Comparison of ENCODE assay signal across 14 cellular contexts in genomic region chr6:165244524-165245247, GRCh38.
"Had no signal": no experiment of that assay in that cellular context is flagged by ENCODE, and none has a peak within 500 bp of the region (broad histone marks: within the 10 kb centered on the region; RNA-seq: fewer than 3 reads in every experiment).

No MANE protein-coding gene starts in this region.

- H3K79me2 ChIP-seq: hepatocyte had no signal

- H3K27ac Mint-ChIP-seq: activated naive CD4-positive, alpha-beta T cell treated with anti-CD3 and anti-CD28 coated beads for 36 hours; activated naive CD8-positive, alpha-beta T cell treated with anti-CD3 and anti-CD28 coated beads, Interleukin-2, amount 50 U/mL, for 24 hours; activated T-helper 17 cell treated with anti-CD3 and anti-CD28 coated beads, Interleukin-2, amount 50 U/mL, for 72 hours; memory B cell; natural killer cell had no signal

- ATAC-seq: activated naive CD8-positive, alpha-beta T cell treated with anti-CD3 and anti-CD28 coated beads, Interleukin-2, amount 50 U/mL, for 24 hours; activated T-helper 17 cell treated with anti-CD3 and anti-CD28 coated beads, Interleukin-2, amount 50 U/mL, for 72 hours; natural killer cell had no signal

- FAIRE-seq: kidney had no signal

- H3K36me3 ChIP-seq: left lung had no signal

- H3K4me2 ChIP-seq: hepatocyte had no signal

- H3K4me1 ChIP-seq: left lung had no signal

- H3K36me3 Mint-ChIP-seq: memory B cell, natural killer cell had no signal

- H3K27me3 Mint-ChIP-seq: activated naive CD8-positive, alpha-beta T cell treated with anti-CD3 and anti-CD28 coated beads, Interleukin-2, amount 50 U/mL, for 24 hours; activated T-helper 17 cell treated with anti-CD3 and anti-CD28 coated beads, Interleukin-2, amount 50 U/mL, for 72 hours; memory B cell had no signal

- H3K9me3 ChIP-seq: left lung had no signal

- H2AFZ ChIP-seq: hepatocyte had no signal

- H3K9me3 Mint-ChIP-seq: activated T-helper 17 cell treated with anti-CD3 and anti-CD28 coated beads, Interleukin-2, amount 50 U/mL, for 72 hours had no signal

- H3K4me1 Mint-ChIP-seq: activated naive CD8-positive, alpha-beta T cell treated with anti-CD3 and anti-CD28 coated beads, Interleukin-2, amount 50 U/mL, for 24 hours; activated T-helper 17 cell treated with anti-CD3 and anti-CD28 coated beads, Interleukin-2, amount 50 U/mL, for 72 hours; memory B cell; natural killer cell had no signal

- H3K4me3 ChIP-seq: hepatocyte, left lung had no signal

- H3K27me3 ChIP-seq: hepatocyte, left lung had no signal

- H3K4me3 Mint-ChIP-seq: activated naive CD4-positive, alpha-beta T cell treated with anti-CD3 and anti-CD28 coated beads for 36 hours; activated naive CD8-positive, alpha-beta T cell treated with anti-CD3 and anti-CD28 coated beads, Interleukin-2, amount 50 U/mL, for 24 hours; activated T-helper 17 cell treated with anti-CD3 and anti-CD28 coated beads, Interleukin-2, amount 50 U/mL, for 72 hours; memory B cell; natural killer cell had no signal

- DNase-seq: activated CD4-positive, alpha-beta T cell treated with anti-CD3 and anti-CD28 coated beads for 1 hour; activated CD4-positive, alpha-beta T cell treated with anti-CD3 and anti-CD28 coated beads, Interleukin-2, amount 50 U/mL, for 4 hours; activated naive CD4-positive, alpha-beta T cell treated with anti-CD3 and anti-CD28 coated beads for 36 hours; activated naive CD8-positive, alpha-beta T cell treated with anti-CD3 and anti-CD28 coated beads, Interleukin-2, amount 50 U/mL, for 24 hours; aorta; kidney; left lung; natural killer cell; stimulated activated CD4-positive, alpha-beta T cell treated with anti-CD3 and anti-CD28 coated beads, Interleukin-12 subunit alpha, Interleukin-12 subunit beta, amount 100 ng/mL, for 4 hours; stimulated activated CD4-positive, alpha-beta T cell treated with anti-CD3 and anti-CD28 coated beads, Interleukin-2, amount 100 ng/mL, for 24 hours; T-helper 9 cell had no signal

- H3K27ac ChIP-seq: hepatocyte, left lung had no signal
